ENCODE assay signal across 1 cellular context in the genomic region with DNA sequence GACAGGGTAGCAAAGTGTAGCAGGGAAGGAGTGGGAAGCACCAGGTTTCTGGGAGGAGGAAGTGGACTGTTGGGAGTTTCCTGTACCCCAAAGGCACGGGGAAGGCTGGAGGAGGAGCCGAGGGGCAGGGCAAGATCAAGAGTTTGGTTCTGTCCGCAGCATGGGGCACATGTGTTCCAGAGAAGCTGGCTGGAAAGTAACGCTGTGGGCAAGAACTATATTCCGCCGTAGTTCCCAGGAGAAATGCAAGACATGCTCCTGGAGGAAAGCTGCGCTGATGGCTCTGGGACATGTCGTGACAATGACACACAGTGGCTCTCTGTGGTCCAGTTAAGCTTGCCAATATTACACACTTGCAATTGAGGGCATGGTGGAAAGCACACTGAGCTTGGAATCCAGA.
TF ChIP-seq lines count a peak whose summit lies in the region.

No MANE protein-coding gene starts in this region.

TF ChIP-seq in IMR-90, 13 proteins besides CTCF, POLR2A, EP300 and RAD21:
- TF ChIP-seq RFX5 (IDR thresholded peaks at IDR 0.05; ENCODE audit: low read depth, low read length) (no peak), MAFK (IDR thresholded peaks at IDR 0.05; ENCODE audit: low read depth, low read length) (no peak)
- TF ChIP-seq, protein P1, sequence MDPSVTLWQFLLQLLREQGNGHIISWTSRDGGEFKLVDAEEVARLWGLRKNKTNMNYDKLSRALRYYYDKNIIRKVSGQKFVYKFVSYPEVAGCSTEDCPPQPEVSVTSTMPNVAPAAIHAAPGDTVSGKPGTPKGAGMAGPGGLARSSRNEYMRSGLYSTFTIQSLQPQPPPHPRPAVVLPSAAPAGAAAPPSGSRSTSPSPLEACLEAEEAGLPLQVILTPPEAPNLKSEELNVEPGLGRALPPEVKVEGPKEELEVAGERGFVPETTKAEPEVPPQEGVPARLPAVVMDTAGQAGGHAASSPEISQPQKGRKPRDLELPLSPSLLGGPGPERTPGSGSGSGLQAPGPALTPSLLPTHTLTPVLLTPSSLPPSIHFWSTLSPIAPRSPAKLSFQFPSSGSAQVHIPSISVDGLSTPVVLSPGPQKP (IDR thresholded peaks at IDR 0.05; ENCODE audit: borderline replicate concordance, low read depth, low read length) = no peak
TF ChIP-seq in IMR-90: peak in this region for 0.
